Comparison of ENCODE assay signal across 30 cellular contexts in the genomic region with DNA sequence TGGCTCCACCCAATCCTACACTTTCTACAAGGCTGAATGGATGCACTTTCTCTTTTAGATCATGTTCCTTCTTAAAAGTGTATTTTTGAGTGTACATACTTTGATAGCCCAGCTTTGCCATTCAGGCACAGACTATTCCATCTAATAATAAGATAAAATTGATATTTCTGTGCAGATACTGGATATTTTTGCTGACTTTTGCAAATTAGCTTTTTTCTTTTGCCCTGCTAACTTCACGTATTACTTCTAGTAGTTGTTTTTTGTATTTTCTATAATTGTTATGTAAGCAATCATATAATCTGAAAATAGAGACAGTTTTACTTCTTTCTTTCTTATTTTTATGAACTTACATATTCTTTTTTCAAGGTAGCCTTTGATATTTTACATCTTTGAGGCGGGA. TPM values are rescaled to one million over a fixed set of nuclear protein-coding genes. Genes with fewer than 3 reads are reported as not detected.
DNase-seq lines count a peak whose midpoint lies in the region; ATAC-seq, FAIRE-seq and TF ChIP-seq lines count a peak whose summit lies in the region.
"Had no signal": no experiment of that assay in that cellular context is flagged by ENCODE, and none has a peak within 500 bp of the region (broad histone marks: within the 10 kb centered on the region; RNA-seq: fewer than 3 reads in every experiment).

No MANE protein-coding gene starts in this region.

- ATAC-seq in HepG2 = no peak
- ATAC-seq in right lobe of liver = no peak
- ATAC-seq in IMR-90 (ENCODE audit: low read depth) = no peak
- ATAC-seq in heart left ventricle = no peak
- ATAC-seq: GM12878 had no signal

- BruUV-seq in HepG2 (replicated peaks; lab: Mats Ljungman, UMichigan) (no TSS peak), IMR-90 (replicated peaks; lab: Mats Ljungman, UMichigan) (no TSS peak)

- no peak overlapping the region for H3K14ac ChIP-seq in IMR-90 (replicated peaks; ENCODE audit: low read depth, low read length)

- TF ChIP-seq EP300 in HepG2 (IDR thresholded peaks at IDR 0.05; ENCODE audit: low read depth in 2 of 2, low read length in 2 of 2) (no peak), HepG2 (CRISPR knock-in tag; IDR thresholded peaks at IDR 0.05; ENCODE audit: borderline replicate concordance) (no peak)

- no peak for TF ChIP-seq RAD21 in HepG2 (CRISPR knock-in tag; IDR thresholded peaks at IDR 0.05)
- no peak for TF ChIP-seq RAD21 in IMR-90 (IDR thresholded peaks at IDR 0.05; ENCODE audit: low read length)

- H3K23ac ChIP-seq in IMR-90 (ENCODE audit: low read depth, low read length) = no peak overlapping the region

- no peak overlapping the region for H4K5ac ChIP-seq in IMR-90 (ENCODE audit: low read depth, low read length)

- no peak overlapping the region for H2BK15ac ChIP-seq in IMR-90 (ENCODE audit: low read depth, low read length)

- H3K4me1 ChIP-seq in HepG2 (ENCODE audit: insufficient read depth, low read length) = no peaks in the 10 kb centered on the region
- H3K4me1 ChIP-seq in right lobe of liver = no peaks in the 10 kb centered on the region
- H3K4me1 ChIP-seq in IMR-90 (ENCODE audit: control insufficient read depth, insufficient read depth, low read length) = no peaks in the 10 kb centered on the region
- no peaks in the 10 kb centered on the region for H3K4me1 ChIP-seq in kidney (ENCODE audit: control insufficient read depth in 1 of 2, insufficient read depth in 1 of 2, low read depth in 1 of 2, low read length in 2 of 2)
- H3K4me1 ChIP-seq in heart left ventricle = no peaks in the 10 kb centered on the region
- H3K4me1 ChIP-seq: BE2C, BLaER1 had no signal

- H3K56ac ChIP-seq in IMR-90 (ENCODE audit: extremely low read depth, insufficient read depth, low read length) = no peak overlapping the region

- H2BK20ac ChIP-seq in IMR-90 (ENCODE audit: low read depth, low read length) = no peak overlapping the region

- H3K4me2 ChIP-seq in HepG2 (ENCODE audit: low read depth, low read length) (no peak overlapping the region), IMR-90 (ENCODE audit: low read depth, low read length) (no peak overlapping the region)
- H3K4me2 ChIP-seq: BLaER1 had no signal

- POLR2A ChIA-PET in HepG2 (lab: Yijun Ruan, JAX) = no interaction called here
- POLR2A ChIA-PET in IMR-90 (lab: Charles Lee; ENCODE audit: unreplicated experiment) = no interaction called here

- H3K27ac ChIP-seq in HepG2 (ENCODE audit: extremely low read length, insufficient read depth, low read length) = no peak overlapping the region
- no peak overlapping the region for H3K27ac ChIP-seq in right lobe of liver
- no peak overlapping the region for H3K27ac ChIP-seq in IMR-90 (ENCODE audit: insufficient read depth, low read length)
- H3K27ac ChIP-seq in kidney (ENCODE audit: low read depth in 2 of 2, low read length in 2 of 2) = no peak overlapping the region
- H3K27ac ChIP-seq in heart left ventricle = no peak overlapping the region
- H3K27ac ChIP-seq: 22Rv1, BLaER1 had no signal

- no peaks in the 10 kb centered on the region for H3K9me1 ChIP-seq in IMR-90 (ENCODE audit: insufficient read depth, low read length)

- H3K4ac ChIP-seq in IMR-90 (ENCODE audit: low read depth, low read length) = no peak overlapping the region

- no peak overlapping the region for H2AK9ac ChIP-seq in IMR-90 (replicated peaks; ENCODE audit: low read depth, low read length, poor library complexity)

- no peak overlapping the region for H4K8ac ChIP-seq in IMR-90 (ENCODE audit: low read depth in 2 of 2, low read length in 2 of 2)

- TF ChIP-seq CTCF in HepG2 (CRISPR knock-in tag; IDR thresholded peaks at IDR 0.05) (no peak), right lobe of liver (IDR thresholded peaks at IDR 0.05) (no peak), IMR-90 (conservative IDR thresholded peaks at IDR 0.05; ENCODE audit: low read depth, low read length) (no peak), kidney (IDR thresholded peaks at IDR 0.05; ENCODE audit: borderline replicate concordance, extremely low read depth, insufficient read depth) (no peak), heart left ventricle (IDR thresholded peaks at IDR 0.05) (no peak)

- in situ Hi-C loops in HepG2 (cut with HindIII; ENCODE audit: extremely low pct_ligation_motif_present, low pct_unique_long_range_greater_than_20kb) (no loop called here), IMR-90 (cut with MboI; ENCODE audit: low sequenced_read_pairs) (no loop called here)

- no peaks in the 10 kb centered on the region for H3K9me3 ChIP-seq in HepG2 (ENCODE audit: low read length)
- H3K9me3 ChIP-seq in right lobe of liver = no peaks in the 10 kb centered on the region
- H3K9me3 ChIP-seq in IMR-90 (ENCODE audit: control insufficient read depth, insufficient read depth, low read length) = no peaks in the 10 kb centered on the region
- H3K9me3 ChIP-seq in kidney (ENCODE audit: control insufficient read depth in 1 of 2, low read length in 2 of 2) = peaks cover 0 to 2% of the 10 kb centered on the region in 2 donors
- H3K9me3 ChIP-seq in heart left ventricle = peaks cover 0 to 18% (median 0%) of the 10 kb centered on the region in 12 donors
- H3K9me3 ChIP-seq: BE2C had no signal

- no peak for FAIRE-seq in HepG2 (lab: Jason Lieb, UNC)
- FAIRE-seq in kidney (lab: Jason Lieb, UNC) = no peak
- FAIRE-seq: GM12878, GM12892, GM18507 had no signal

- H3K4me3 ChIP-seq in HepG2 (replicated peaks in 1 of 3; ENCODE audit: insufficient read depth in 1 of 3, low read depth in 2 of 3, low read length in 3 of 3) (no peak overlapping the region), right lobe of liver (no peak overlapping the region), IMR-90 (ENCODE audit: insufficient read depth, low read depth, low read length) (no peak overlapping the region), kidney (ENCODE audit: low read length in 2 of 2) (no peak overlapping the region), heart left ventricle (no peak overlapping the region)
- H3K4me3 ChIP-seq: BLaER1, GM12878 had no signal

- H3K36me3 ChIP-seq in HepG2 (replicated peaks in 1 of 2; ENCODE audit: control insufficient read depth in 1 of 2, insufficient read depth in 2 of 2, low read length in 2 of 2) (no peaks in the 10 kb centered on the region), right lobe of liver (no peaks in the 10 kb centered on the region), IMR-90 (ENCODE audit: control insufficient read depth, insufficient read depth, low read length) (no peaks in the 10 kb centered on the region), kidney (ENCODE audit: control insufficient read depth in 1 of 2, insufficient read depth in 2 of 2, low read length in 2 of 2) (no peaks in the 10 kb centered on the region), heart left ventricle (no peaks in the 10 kb centered on the region)
- H3K36me3 ChIP-seq: BE2C, BLaER1 had no signal

- H3K79me1 ChIP-seq in IMR-90 (ENCODE audit: low read depth in 1 of 2, low read length in 2 of 2) = no peaks in the 10 kb centered on the region

- no peak overlapping the region for H2AK5ac ChIP-seq in IMR-90 (ENCODE audit: low read depth, low read length)

- no peak overlapping the region for H2BK5ac ChIP-seq in IMR-90 (ENCODE audit: low read depth, low read length, poor library complexity, severe bottlenecking)

- intact Hi-C loops in HepG2 (cut with micrococcal nuclease; ENCODE audit: unreplicated experiment) = no loop called here
- intact Hi-C loops in right lobe of liver (cut with DNase I) = no loop called here
- intact Hi-C loops in IMR-90 (cut with micrococcal nuclease) = no loop called here
- intact Hi-C loops in kidney (cut with DNase I) = no loop called here
- intact Hi-C loops in heart left ventricle (cut with DNase I) = no loop called here

- no peaks in the 10 kb centered on the region for H3K79me2 ChIP-seq in HepG2 (ENCODE audit: insufficient read depth, low read length)

- no peak overlapping the region for H4K91ac ChIP-seq in IMR-90 (ENCODE audit: insufficient read depth, low read depth, low read length)

- H2AFZ ChIP-seq in HepG2 (ENCODE audit: low read length) (no peak overlapping the region), IMR-90 (replicated peaks; ENCODE audit: low read length, poor library complexity) (no peak overlapping the region)

- H4K20me1 ChIP-seq in HepG2 (ENCODE audit: insufficient read depth, low read length) = no peaks in the 10 kb centered on the region
- H4K20me1 ChIP-seq in IMR-90 (ENCODE audit: insufficient read depth, low read length) = no peaks in the 10 kb centered on the region
- H4K20me1 ChIP-seq: BLaER1 had no signal

- 19% methylated on average over 2 of the region's 2 CpGs for WGBS in HepG2 (ENCODE audit: low lambda C conversion rate)
- 58% methylated on average over 2 of the region's 2 CpGs for WGBS in right lobe of liver (ENCODE audit: insufficient coverage, low coverage, low lambda C conversion rate, missing lambda C conversion rate)
- no CpG with 5 or more reads among the region's 2 CpGs for WGBS in IMR-90 (ENCODE audit: extremely low coverage in 2 of 2, insufficient read length in 1 of 2), 2 experiments
- 87 to 97% (median 89%) methylated on average over 2 of the region's 2 CpGs for WGBS in heart left ventricle, 4 donors

- TF ChIP-seq POLR2A in HepG2 (IDR thresholded peaks at IDR 0.05; ENCODE audit: insufficient read depth in 1 of 2, low read depth in 2 of 2, low read length in 2 of 2) = no peak
- no peak for TF ChIP-seq POLR2A in right lobe of liver (IDR thresholded peaks at IDR 0.05)
- no peak for TF ChIP-seq POLR2A in IMR-90 (IDR thresholded peaks at IDR 0.05; ENCODE audit: low read depth, low read length)
- no peak for TF ChIP-seq POLR2A in heart left ventricle (IDR thresholded peaks at IDR 0.05)

- CTCF ChIA-PET in HepG2 (lab: Yijun Ruan, JAX; ENCODE audit: low intra/inter-chr PET ratio, low total read pairs) (no interaction called here), IMR-90 (lab: Yijun Ruan, JAX) (no interaction called here)

- H2BK120ac ChIP-seq in IMR-90 (ENCODE audit: low read depth, low read length) = no peak overlapping the region

- H3K18ac ChIP-seq in IMR-90 (ENCODE audit: low read depth, low read length) = no peak overlapping the region

- no peak overlapping the region for H3K9ac ChIP-seq in HepG2 (ENCODE audit: insufficient read depth, low read depth, low read length)
- H3K9ac ChIP-seq in IMR-90 (ENCODE audit: low read depth, low read length) = no peak overlapping the region
- H3K9ac ChIP-seq in kidney (ENCODE audit: low read length in 2 of 2) = no peak overlapping the region
- H3K9ac ChIP-seq: BLaER1 had no signal

- no peaks in the 10 kb centered on the region for H3K27me3 ChIP-seq in HepG2 (ENCODE audit: control insufficient read depth in 1 of 2, insufficient read depth in 2 of 2, low read length in 2 of 2)
- no peaks in the 10 kb centered on the region for H3K27me3 ChIP-seq in right lobe of liver
- no peaks in the 10 kb centered on the region for H3K27me3 ChIP-seq in IMR-90 (ENCODE audit: control insufficient read depth, insufficient read depth, low read length)
- no peaks in the 10 kb centered on the region for H3K27me3 ChIP-seq in heart left ventricle
- H3K27me3 ChIP-seq: BE2C, BLaER1 had no signal

- dilution Hi-C loops in IMR-90 (cut with HindIII; ENCODE audit: low sequenced_read_pairs, unreplicated experiment) = no loop called here

- DNase-seq in HepG2 (ENCODE audit: low spot score) (no peak), right lobe of liver (no peak), IMR-90 (no peak), kidney (no peak), heart left ventricle (no peak)
- DNase-seq: ACHN; BE2C; C1 segment of cervical spinal cord; CD4-positive, CD25-positive, alpha-beta regulatory T cell; CD8-positive, alpha-beta memory T cell; COR-L47; DMS 273 treated with DMSO at 0.1 percent for 48 hours; DMS153; DMS53; DMS79; DND-41; EL; GDM1 had no signal

RNA-seq across cellular contexts. Expression of gene GYPA, which starts 13.5 kb away (rescaled TPM):
- not detected in 2 replicates for total RNA-seq in HepG2 (2016; rRNA removed; fragmentation: Illumina TruSeq; extraction: Trizol)
- not detected in 2 replicates for total RNA-seq in HepG2 (2016; cell fraction: cytosol; rRNA removed; fragmentation: Illumina TruSeq; extraction: Trizol; ENCODE audit: low read depth)
- total RNA-seq in HepG2 (2016; cell fraction: insoluble cytoplasmic fraction; rRNA removed; fragmentation: Illumina TruSeq; extraction: Trizol) = not detected in 2 replicates
- total RNA-seq in HepG2 (2016; cell fraction: membrane; rRNA removed; fragmentation: Illumina TruSeq; extraction: Trizol) = not detected in 2 replicates
- not detected in 2 replicates for total RNA-seq in HepG2 (2016; cell fraction: nucleus; rRNA removed; fragmentation: Illumina TruSeq; extraction: Trizol)
- polyA plus RNA-seq in HepG2 (2011; rRNA removed) = not detected in 2 replicates
- polyA plus RNA-seq in HepG2 (2011; cell fraction: cytosol; rRNA removed) = not detected in 2 replicates
- polyA plus RNA-seq in HepG2 (2011; cell fraction: nucleus; rRNA removed) = not detected in 2 replicates
- not detected in 2 replicates for polyA plus RNA-seq in HepG2 (2012)
- not detected in 2 replicates for polyA plus RNA-seq in HepG2 (2016; cell fraction: cytosol; fragmentation: Illumina TruSeq; extraction: Trizol; ENCODE audit: low read depth)
- polyA plus RNA-seq in HepG2 (2016; cell fraction: insoluble cytoplasmic fraction; fragmentation: Illumina TruSeq; extraction: Trizol; ENCODE audit: low read depth) = not detected in 2 replicates
- polyA plus RNA-seq in HepG2 (2016; cell fraction: membrane; fragmentation: Illumina TruSeq; extraction: Trizol; ENCODE audit: low read depth) = not detected in 2 replicates
- not detected in 2 replicates for polyA plus RNA-seq in HepG2 (2016; cell fraction: nucleus; fragmentation: Illumina TruSeq; extraction: Trizol; ENCODE audit: insufficient read depth, low read depth)
- polyA minus RNA-seq in HepG2 (2011; rRNA and poly(A)+ RNA removed; ENCODE audit: low replicate concordance) = not detected in 2 replicates
- polyA minus RNA-seq in HepG2 (2011; cell fraction: cytosol; rRNA and poly(A)+ RNA removed) = not detected in 2 replicates
- polyA minus RNA-seq in HepG2 (2011; cell fraction: nucleus; rRNA and poly(A)+ RNA removed) = not detected in 2 replicates
- total RNA-seq in right lobe of liver = 1 to 10 TPM in 2 of 6 experiments, under 1 TPM in 1, not detected in 3; 0.20 to 3.6 (median 1.4) TPM
- total RNA-seq in IMR-90 (2012; rRNA removed) = not detected in 2 replicates
- not detected in 2 replicates for polyA plus RNA-seq in IMR-90 (2012; rRNA removed)
- not detected in 2 replicates for polyA plus RNA-seq in IMR-90 (2012; cell fraction: cytosol; rRNA removed)
- polyA plus RNA-seq in IMR-90 (2012; cell fraction: nucleus; rRNA removed; ENCODE audit: low replicate concordance) = not detected in 2 replicates
- not detected for total RNA-seq in kidney
- 2.6 TPM for polyA plus RNA-seq in kidney (ENCODE audit: insufficient read depth, low read depth, low replicate concordance)
- not detected for total RNA-seq in heart left ventricle
- polyA plus RNA-seq in heart left ventricle = not detected
- total RNA-seq: A172; A673; CD4-positive, alpha-beta memory T cell; CD4-positive, CD25-positive, alpha-beta regulatory T cell; CD8-positive, alpha-beta memory T cell; Daoy; G401; GM12878 had no signal
- polyA plus RNA-seq: AG04450; CD14-positive monocyte; CD4-positive, alpha-beta memory T cell; CD4-positive, CD25-positive, alpha-beta regulatory T cell; CD8-positive, alpha-beta memory T cell; GM12878 had no signal
